In genomic region chr5:10674096-10674495, GRCh38 we compare ENCODE assay signal across 22 cellular contexts.
"Had no signal": no experiment of that assay in that cellular context is flagged by ENCODE, and none has a peak within 500 bp of the region (broad histone marks: within the 10 kb centered on the region; RNA-seq: fewer than 3 reads in every experiment).

No MANE protein-coding gene starts in this region.

- H3K4me2 ChIP-seq: SK-N-SH had no signal

- H3K9ac ChIP-seq: SK-N-SH had no signal

- H3K27ac ChIP-seq: RWPE1 had no signal

- DNase-seq: IMR-90, KBM-7, MV-4-11, NCI-H1048, NCI-H1105, NCI-H1417 treated with DMSO at 0.1 percent for 48 hours, NCI-H146, NCI-H1694 treated with DMSO at 0.1 percent for 48 hours, NCI-H1930, NCI-H2081, NCI-H2107, NCI-H2171, NCI-H226, NCI-H446, NCI-H510A, NCI-H69, NCI-H774, PC-3, SHP77, SK-N-SH, SW 1271 had no signal

- H3K9me3 ChIP-seq: SK-N-SH had no signal
